ENCODE assay signal across 8 cellular contexts in genomic region chr6:142885182-142885867, GRCh38. TPM values are rescaled to one million over a fixed set of nuclear protein-coding genes. Genes with fewer than 3 reads are reported as not detected.
A peak's percentile ranks its signal among the peaks of the same experiment; 100 is the strongest.
DNase-seq lines count a peak whose midpoint lies in the region; ATAC-seq lines count a peak whose summit lies in the region.

No MANE protein-coding gene starts in this region.

- H3K4me3 ChIP-seq in neuronal stem cell (ENCODE audit: low read length in 2 of 2): peak overlapping the region in 1 of 2 donors; percentile 33

- no peak overlapping the region for H4K8ac ChIP-seq in neuronal stem cell (ENCODE audit: low read depth, low read length)

- no peaks in the 10 kb centered on the region for H3K36me3 ChIP-seq in neuronal stem cell (replicated peaks in 1 of 2; ENCODE audit: control insufficient read depth in 2 of 2, insufficient read depth in 2 of 2, low read length in 2 of 2)

- no peak overlapping the region for H3K18ac ChIP-seq in neuronal stem cell (ENCODE audit: low read length)

- no peak overlapping the region for H3K14ac ChIP-seq in neuronal stem cell (ENCODE audit: low read length)

- no peaks in the 10 kb centered on the region for H3K79me1 ChIP-seq in neuronal stem cell (ENCODE audit: low read depth, low read length)

- no peak overlapping the region for H4K91ac ChIP-seq in neuronal stem cell (ENCODE audit: low read depth, low read length, poor library complexity)

- peaks cover 2 to 10% of the 10 kb centered on the region in 2 donors for H3K4me1 ChIP-seq in neuronal stem cell (ENCODE audit: control insufficient read depth in 2 of 2, insufficient read depth in 1 of 2, low read depth in 1 of 2, low read length in 2 of 2)

- H2AFZ ChIP-seq in neuronal stem cell (ENCODE audit: low read length): peak overlapping the region; percentile 77

- 100% methylated on average over 1 of the region's 10 CpGs for WGBS in neuronal stem cell (ENCODE audit: extremely low coverage in 2 of 2, insufficient read length in 2 of 2, insufficient replicate concordance in 1 of 2), 2 donors

- no peak overlapping the region for H2BK12ac ChIP-seq in neuronal stem cell (ENCODE audit: low read length)

- H3K9me3 ChIP-seq in neuronal stem cell (replicated peaks in 1 of 2; ENCODE audit: control insufficient read depth in 2 of 2, insufficient read depth in 1 of 2, low read depth in 1 of 2, low read length in 2 of 2): no peaks in the 10 kb centered on the region

- H2BK120ac ChIP-seq in neuronal stem cell (ENCODE audit: low read depth, low read length): no peak overlapping the region

- H3K27me3 ChIP-seq in neuronal stem cell (ENCODE audit: control insufficient read depth in 3 of 3, insufficient read depth in 3 of 3, low read depth in 1 of 3, low read length in 3 of 3): no peaks in the 10 kb centered on the region

- no peak overlapping the region for H2BK15ac ChIP-seq in neuronal stem cell (ENCODE audit: low read length)

- no peak overlapping the region for H3K9ac ChIP-seq in neuronal stem cell (ENCODE audit: low read depth, low read length, poor library complexity)

- H2AK5ac ChIP-seq in neuronal stem cell (ENCODE audit: low read depth, low read length): no peak overlapping the region

- no peak overlapping the region for H3K4ac ChIP-seq in neuronal stem cell (ENCODE audit: low read length)

- H3K27ac ChIP-seq in neuronal stem cell (replicated peaks; ENCODE audit: low read length): peak overlapping the region; percentile 3

- H2BK5ac ChIP-seq in neuronal stem cell (ENCODE audit: low read length): no peak overlapping the region

- ATAC-seq in HG02870 (IDR thresholded peaks at IDR 0.05; ENCODE audit: unreplicated experiment): peak; percentile 60

- H3K4me2 ChIP-seq in neuronal stem cell (ENCODE audit: insufficient read depth, low read length, poor library complexity, severe bottlenecking): no peak overlapping the region

- no peak overlapping the region for H3K23ac ChIP-seq in neuronal stem cell (ENCODE audit: low read depth, low read length, poor library complexity)

- peak; percentile 7 to 28 for DNase-seq in stimulated activated CD4-positive, alpha-beta T cell treated with anti-CD3 and anti-CD28 coated beads, Interleukin-1b, Interleukin-23, amount 100 ng/mL, for 1 hour (ENCODE audit: low read depth in 2 of 2)
- no peak for DNase-seq in stimulated activated CD4-positive, alpha-beta T cell treated with anti-CD3 and anti-CD28 coated beads, Interleukin-4, amount 100 ng/mL, for 1 hour
- DNase-seq in NCI-H460 (ENCODE audit: extremely low read depth, low read depth) (peak; percentile 89), activated T-helper 1 cell treated with Interleukin-2 at 50 U/mL for 16 hours (ENCODE audit: low read depth) (peak; percentile 22), fibroblast of the conjunctiva (ENCODE audit: low read depth) (peak; percentile 72), neuronal stem cell (ENCODE audit: low spot score) (peak; percentile 45), NCI-H1694 treated with DMSO at 0.1 percent for 48 hours (lab: John Stamatoyannopoulos, UW) (no peak)

RNA-seq across cellular contexts. Expression of gene HIVEP2, which starts 59.7 kb away (rescaled TPM):
- 2.3 and 2.7 TPM in 2 replicates for total RNA-seq in NCI-H460 (2014; rRNA removed; shearing (Covaris generic))
- polyA plus RNA-seq in NCI-H460 (2014; cell fraction: nucleus; rRNA removed): 0.82 and 2.3 TPM in 2 replicates
- 1.1 TPM for polyA plus RNA-seq in neuronal stem cell (2013, experiment 1 of 2)
- polyA plus RNA-seq in neuronal stem cell (2013, experiment 2 of 2): 1.1 TPM

Comparison
In these comparisons a context has a peak if more than half of its experiments do, and no peak if none do; other contexts are left out.
1. DNase-seq: peak in stimulated activated CD4-positive, alpha-beta T cell treated with anti-CD3 and anti-CD28 coated beads, Interleukin-1b, Interleukin-23, amount 100 ng/mL, for 1 hour (2 of 2), NCI-H460 (single experiment), activated T-helper 1 cell treated with Interleukin-2 at 50 U/mL for 16 hours (single experiment), fibroblast of the conjunctiva (single experiment) and neuronal stem cell (single experiment); none in stimulated activated CD4-positive, alpha-beta T cell treated with anti-CD3 and anti-CD28 coated beads, Interleukin-4, amount 100 ng/mL, for 1 hour (single experiment) and NCI-H1694 treated with DMSO at 0.1 percent for 48 hours (single experiment).